8 cellular contexts compared by ENCODE assay signal in genomic region chr5:146340260-146341081, GRCh38. TPM values are rescaled to one million over a fixed set of nuclear protein-coding genes. Genes with fewer than 3 reads are reported as not detected.
DNase-seq lines count a peak whose midpoint lies in the region; ATAC-seq and TF ChIP-seq lines count a peak whose summit lies in the region.

No MANE protein-coding gene starts in this region.

- H3K4me1 ChIP-seq in left ventricle myocardium inferior: peaks cover 38% of the 10 kb centered on the region
- peaks cover 10% of the 10 kb centered on the region for H3K4me1 ChIP-seq in smooth muscle cell (ENCODE audit: low read depth)

- TF ChIP-seq CTCF in left ventricle myocardium inferior (IDR thresholded peaks at IDR 0.05; ENCODE audit: borderline replicate concordance) (no peak), smooth muscle cell (IDR thresholded peaks at IDR 0.05; ENCODE audit: borderline replicate concordance, insufficient read depth, poor library complexity, severe bottlenecking) (no peak)

- H3F3A ChIP-seq in smooth muscle cell (ENCODE audit: low read depth): no peaks in the 10 kb centered on the region

- H3K27ac ChIP-seq in left ventricle myocardium inferior (replicated peaks) (no peak overlapping the region), smooth muscle cell (ENCODE audit: low read depth) (no peak overlapping the region)

- WGBS in smooth muscle cell (ENCODE audit: low lambda C conversion rate): 10% methylated on average over 40 of the region's 40 CpGs

- H3K4me3 ChIP-seq in left ventricle myocardium inferior: peak overlapping the region; percentile 25
- H3K4me3 ChIP-seq in smooth muscle cell: peak overlapping the region; percentile 30

- H3K4me2 ChIP-seq in smooth muscle cell: peak overlapping the region; percentile 80

- H2AFZ ChIP-seq in smooth muscle cell (ENCODE audit: low read depth): no peak overlapping the region

- H3K27me3 ChIP-seq in left ventricle myocardium inferior (ENCODE audit: low read depth) (peaks cover 100% of the 10 kb centered on the region), smooth muscle cell (ENCODE audit: low read depth) (peaks cover 100% of the 10 kb centered on the region)

- H3K36me3 ChIP-seq in left ventricle myocardium inferior: no peaks in the 10 kb centered on the region
- no peaks in the 10 kb centered on the region for H3K36me3 ChIP-seq in smooth muscle cell (ENCODE audit: low read depth)

- no peaks in the 10 kb centered on the region for H3K9me3 ChIP-seq in left ventricle myocardium inferior (replicated peaks)
- no peaks in the 10 kb centered on the region for H3K9me3 ChIP-seq in smooth muscle cell (replicated peaks; ENCODE audit: low read depth)

- ATAC-seq in GM21619 (IDR thresholded peaks at IDR 0.05; ENCODE audit: unreplicated experiment) (no peak), GM18870 (IDR thresholded peaks at IDR 0.05; ENCODE audit: unreplicated experiment) (no peak), GM18519 (IDR thresholded peaks at IDR 0.05; ENCODE audit: low FRiP score, unreplicated experiment) (no peak)

- intact Hi-C loops in left ventricle myocardium inferior (cut with micrococcal nuclease): no loop called here

- peak; percentile 10 for DNase-seq in stimulated activated CD4-positive, alpha-beta T cell treated with anti-CD3 and anti-CD28 coated beads, Interleukin-12 subunit alpha, Interleukin-12 subunit beta, amount 100 ng/mL, for 4 hours
- no peak for DNase-seq in stimulated activated CD4-positive, alpha-beta T cell treated with anti-CD3 and anti-CD28 coated beads, Interleukin-4, amount 100 ng/mL, for 4 hours
- DNase-seq in activated CD4-positive, alpha-beta T cell treated with anti-CD3 and anti-CD28 coated beads, Interleukin-2, amount 50 U/mL, for 48 hours: peak; percentile 48 to 53
- DNase-seq in left ventricle myocardium inferior (peak; percentile 60), smooth muscle cell (lab: John Stamatoyannopoulos, UW; ENCODE audit: unreplicated experiment) (peak; percentile 21)

- no peaks in the 10 kb centered on the region for H3K79me2 ChIP-seq in smooth muscle cell (ENCODE audit: low read depth)

- no peak overlapping the region for H3K9ac ChIP-seq in smooth muscle cell (ENCODE audit: low read depth)

- no peaks in the 10 kb centered on the region for H4K20me1 ChIP-seq in smooth muscle cell (ENCODE audit: low read depth)

RNA-seq across cellular contexts. Expression of gene POU4F3, which starts 1.8 kb away (rescaled TPM):
- total RNA-seq in left ventricle myocardium inferior (not detected), smooth muscle cell (0.04 TPM in 1 of 2 replicates, not detected in the other)
- polyA plus RNA-seq in smooth muscle cell: 0.28 TPM in 1 of 2 replicates, not detected in the other

Comparison
In these comparisons a context has a peak if more than half of its experiments do, and no peak if none do; other contexts are left out.
1. DNase-seq: peak in stimulated activated CD4-positive, alpha-beta T cell treated with anti-CD3 and anti-CD28 coated beads, Interleukin-12 subunit alpha, Interleukin-12 subunit beta, amount 100 ng/mL, for 4 hours (single experiment), activated CD4-positive, alpha-beta T cell treated with anti-CD3 and anti-CD28 coated beads, Interleukin-2, amount 50 U/mL, for 48 hours (2 of 2), left ventricle myocardium inferior (single experiment) and smooth muscle cell (single experiment); none in stimulated activated CD4-positive, alpha-beta T cell treated with anti-CD3 and anti-CD28 coated beads, Interleukin-4, amount 100 ng/mL, for 4 hours (0 of 2).